Comparison of ENCODE assay signal across 26 cellular contexts in the genomic region with DNA sequence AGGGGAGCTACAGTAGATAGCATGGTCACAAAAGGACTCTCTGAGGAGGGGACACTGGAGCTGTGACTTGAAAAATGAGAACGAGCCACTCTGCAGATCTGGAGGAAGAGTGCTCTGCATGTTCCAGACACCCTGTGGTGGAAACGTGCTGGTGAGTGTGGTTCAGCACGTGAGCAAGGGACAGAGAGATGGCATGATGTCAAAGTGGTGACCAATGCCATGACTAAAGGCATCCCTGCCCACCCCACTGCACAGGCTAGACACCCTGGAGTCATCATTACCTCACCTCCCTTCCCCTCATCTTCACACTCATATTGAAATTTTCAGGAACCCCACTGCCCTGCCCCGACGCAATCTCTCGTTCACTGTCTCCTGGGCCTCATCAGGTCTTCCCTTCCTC. TPM values are rescaled to one million over a fixed set of nuclear protein-coding genes. Genes with fewer than 3 reads are reported as not detected.
A peak's percentile ranks its signal among the peaks of the same experiment; 100 is the strongest.
DNase-seq lines count a peak whose midpoint lies in the region; ATAC-seq lines count a peak whose summit lies in the region.
"Had no signal": no experiment of that assay in that cellular context is flagged by ENCODE, and none has a peak within 500 bp of the region (broad histone marks: within the 10 kb centered on the region; RNA-seq: fewer than 3 reads in every experiment).

No MANE protein-coding gene starts in this region.

- H3K4me3 ChIP-seq in MG63 = no peak overlapping the region
- H3K4me3 ChIP-seq: smooth muscle cell, thyroid gland, uterus had no signal

- H3K36me3 ChIP-seq in MG63 = no peaks in the 10 kb centered on the region
- H3K36me3 ChIP-seq: thyroid gland, uterus had no signal

- H3K4me3 Mint-ChIP-seq in activated T-cell treated with anti-CD3 and anti-CD28 coated beads, Interleukin-2, amount 50 U/mL, for 72 hours = no peak overlapping the region
- H3K4me3 Mint-ChIP-seq: activated CD8-positive, alpha-beta T cell treated with anti-CD3 and anti-CD28 coated beads, Interleukin-2, amount 10 ng/mL, durations not matched to agents 7 days and 5 days; activated T-cell treated with anti-CD3 and anti-CD28 coated beads, Interleukin-2, amount 50 U/mL, for 24 hours; CD8-positive, alpha-beta memory T cell; effector memory CD8-positive, alpha-beta T cell; IgD-negative memory B cell had no signal

- H3K4me1 Mint-ChIP-seq in activated T-cell treated with anti-CD3 and anti-CD28 coated beads, Interleukin-2, amount 50 U/mL, for 72 hours (ENCODE audit: low read depth) = peaks cover 16% of the 10 kb centered on the region

- DNase-seq in activated T-cell treated with anti-CD3 and anti-CD28 coated beads, Interleukin-2, amount 50 U/mL, for 72 hours = peak in 1 of 2 donors; percentile 13
- DNase-seq in activated T-cell treated with anti-CD3 and anti-CD28 coated beads, Interleukin-2, amount 50 U/mL, for 1 hour = no peak
- DNase-seq in EL (peak; percentile 5), MG63 (peak; percentile 38), islet precursor cell (peak; percentile 15), NCI-H1694 (lab: John Stamatoyannopoulos, UW) (no peak), NCI-H510A treated with DMSO at 0.1 percent for 48 hours (lab: John Stamatoyannopoulos, UW) (no peak), MV-4-11 (lab: John Stamatoyannopoulos, UW) (no peak)
- DNase-seq: activated CD8-positive, alpha-beta T cell treated with anti-CD3 and anti-CD28 coated beads, Interleukin-2, amount 10 ng/mL, durations not matched to agents 7 days and 5 days; activated gamma-delta T cell treated with Interleukin-2 at 50 U/mL for 16 hours; activated T-cell treated with anti-CD3 and anti-CD28 coated beads, Interleukin-2, amount 50 U/mL, for 24 hours; CD8-positive, alpha-beta memory T cell; central memory CD4-positive, alpha-beta T cell; cortex of kidney; DMS 273 treated with DMSO at 0.1 percent for 48 hours; effector memory CD8-positive, alpha-beta T cell; left ventricle myocardium superior; NCI-H1092 treated with DMSO at 0.1 percent for 48 hours; NCI-H187 treated with DMSO at 0.1 percent for 48 hours; NCI-H2171; stimulated activated CD4-positive, alpha-beta T cell treated with anti-CD3 and anti-CD28 coated beads, Interleukin-2, amount 100 ng/mL, for 24 hours; T-helper 1 cell; uterus had no signal

- H3K27ac Mint-ChIP-seq in activated T-cell treated with anti-CD3 and anti-CD28 coated beads, Interleukin-2, amount 50 U/mL, for 72 hours = no peak overlapping the region
- H3K27ac Mint-ChIP-seq: activated CD8-positive, alpha-beta T cell treated with anti-CD3 and anti-CD28 coated beads, Interleukin-2, amount 10 ng/mL, durations not matched to agents 7 days and 5 days; activated T-cell treated with anti-CD3 and anti-CD28 coated beads, Interleukin-2, amount 50 U/mL, for 24 hours; CD8-positive, alpha-beta memory T cell; effector memory CD8-positive, alpha-beta T cell; IgD-negative memory B cell had no signal

- H3K27me3 ChIP-seq in MG63 = no peaks in the 10 kb centered on the region
- H3K27me3 ChIP-seq: thyroid gland, uterus had no signal

- ATAC-seq in activated T-cell treated with anti-CD3 and anti-CD28 coated beads, Interleukin-2, amount 50 U/mL, for 72 hours (replicated peaks in 1 of 2) = peak; percentile 62 to 79
- ATAC-seq: activated CD8-positive, alpha-beta T cell treated with anti-CD3 and anti-CD28 coated beads, Interleukin-2, amount 10 ng/mL, durations not matched to agents 7 days and 5 days; effector memory CD8-positive, alpha-beta T cell; left ventricle myocardium superior had no signal

- H3K36me3 Mint-ChIP-seq in activated T-cell treated with anti-CD3 and anti-CD28 coated beads, Interleukin-2, amount 50 U/mL, for 72 hours (ENCODE audit: insufficient read depth in 2 of 2) = no peaks in the 10 kb centered on the region

- H3K9me3 Mint-ChIP-seq in activated T-cell treated with anti-CD3 and anti-CD28 coated beads, Interleukin-2, amount 50 U/mL, for 72 hours = no peaks in the 10 kb centered on the region
- H3K9me3 Mint-ChIP-seq: activated T-cell treated with anti-CD3 and anti-CD28 coated beads, Interleukin-2, amount 50 U/mL, for 24 hours; effector memory CD8-positive, alpha-beta T cell; IgD-negative memory B cell had no signal

- no peaks in the 10 kb centered on the region for H3K27me3 Mint-ChIP-seq in activated T-cell treated with anti-CD3 and anti-CD28 coated beads, Interleukin-2, amount 50 U/mL, for 72 hours (ENCODE audit: low read depth)
- H3K27me3 Mint-ChIP-seq: activated T-cell treated with anti-CD3 and anti-CD28 coated beads, Interleukin-2, amount 50 U/mL, for 24 hours; effector memory CD8-positive, alpha-beta T cell; IgD-negative memory B cell had no signal

- H3K9me3 ChIP-seq in MG63 = no peaks in the 10 kb centered on the region
- H3K9me3 ChIP-seq: thyroid gland, uterus had no signal

RNA-seq across cellular contexts. Expression of a gene that starts 56.5 kb away (rescaled TPM):
- 1 to 10 TPM; 4.4 to 6.5 TPM for total RNA-seq in activated T-cell treated with anti-CD3 and anti-CD28 coated beads, Interleukin-2, amount 50 U/mL, for 72 hours
- total RNA-seq in MG63 (2014; rRNA removed; shearing (Covaris generic); ENCODE audit: low replicate concordance) = under 0.01 TPM in 1 of 2 replicates, not detected in the other

Comparison
In these comparisons a context has a peak if more than half of its experiments do, and no peak if none do; other contexts are left out.
1. DNase-seq: peak in EL (single experiment), MG63 (single experiment) and islet precursor cell (single experiment); none in activated T-cell treated with anti-CD3 and anti-CD28 coated beads, Interleukin-2, amount 50 U/mL, for 1 hour (single experiment), NCI-H1694 (single experiment), NCI-H510A treated with DMSO at 0.1 percent for 48 hours (single experiment) and MV-4-11 (single experiment).